ENCODE assay signal across 8 cellular contexts in genomic region chr12:26938660-26939185, GRCh38. TPM values are rescaled to one million over a fixed set of nuclear protein-coding genes. Genes with fewer than 3 reads are reported as not detected.
DNase-seq lines count a peak whose midpoint lies in the region; ATAC-seq and TF ChIP-seq lines count a peak whose summit lies in the region.

No MANE protein-coding gene starts in this region.

- no peaks in the 10 kb centered on the region for H3K27me3 ChIP-seq in HCT116 (ENCODE audit: insufficient read depth, low read length)
- no peaks in the 10 kb centered on the region for H3K27me3 ChIP-seq in iPS DF 6.9 (ENCODE audit: control insufficient read depth, insufficient read depth, low read length)
- H3K27me3 ChIP-seq in spleen (replicated peaks in 1 of 7): no peaks in the 10 kb centered on the region

- peak overlapping the region; percentile 94 for H3K4me3 Mint-ChIP-seq in activated naive CD8-positive, alpha-beta T cell treated with anti-CD3 and anti-CD28 coated beads, Interleukin-2, amount 50 U/mL, for 24 hours

- peaks cover 3 to 26% of the 10 kb centered on the region in 2 experiments for H3K4me1 ChIP-seq in HCT116 (ENCODE audit: control insufficient read depth in 1 of 2, insufficient read depth in 2 of 2, low read length in 2 of 2)
- peaks cover 1% of the 10 kb centered on the region; the same call in 1 of the 2 replicates for H3K4me1 ChIP-seq in iPS DF 6.9 (ENCODE audit: control insufficient read depth, insufficient read depth, low read length)
- peaks cover 42 to 89% (median 70%) of the 10 kb centered on the region in 6 donors for H3K4me1 ChIP-seq in spleen

- TF ChIP-seq RAD21 in HCT116 (IDR thresholded peaks at IDR 0.05; ENCODE audit: low read depth): no peak

- peak overlapping the region; percentile 10 for H2AFZ ChIP-seq in HCT116 (ENCODE audit: low read depth, low read length, poor library complexity, severe bottlenecking)

- peaks cover 14% of the 10 kb centered on the region for H3K36me3 Mint-ChIP-seq in activated naive CD8-positive, alpha-beta T cell treated with anti-CD3 and anti-CD28 coated beads, Interleukin-2, amount 50 U/mL, for 24 hours (ENCODE audit: low read depth)

- intact Hi-C loops in HCT116 (cut with micrococcal nuclease): loop anchor here (5.0 kb wide), 1 partner anchor 74 kb away; the partner anchor contains the start of gene TM7SF3
- intact Hi-C loops in spleen (cut with DNase I; ENCODE audit: low total_unique reads): loop anchor here (10.0 kb wide), 1 partner anchor 84 kb away; no protein-coding TSS in a partner anchor

- H3K4me3 ChIP-seq in HCT116 (replicated peaks in 1 of 2; ENCODE audit: low read depth in 1 of 2, low read length in 2 of 2): peak overlapping the region; percentile 71 to 98
- peak overlapping the region; percentile 87 for H3K4me3 ChIP-seq in iPS DF 6.9 (ENCODE audit: low read length)
- H3K4me3 ChIP-seq in spleen: peak overlapping the region; percentile 74 to 91 (median 82)

- H3K36me3 ChIP-seq in HCT116 (ENCODE audit: control insufficient read depth in 1 of 2, insufficient read depth in 2 of 2, low read length in 2 of 2) (peaks cover 3 to 9% of the 10 kb centered on the region in 2 experiments; a peak in 3 of 4 replicates), iPS DF 6.9 (ENCODE audit: control insufficient read depth, insufficient read depth, low read length) (no peaks in the 10 kb centered on the region), spleen (peaks cover 0 to 12% (median 0%) of the 10 kb centered on the region in 6 donors)

- no peak for TF ChIP-seq CTCF in HCT116 (IDR thresholded peaks at IDR 0.05 in 2 of 3, conservative IDR thresholded peaks at IDR 0.05 in 1 of 3; ENCODE audit: borderline replicate concordance in 1 of 3, insufficient read depth in 1 of 3, low read depth in 2 of 3, low read length in 2 of 3)
- no peak for TF ChIP-seq CTCF in spleen (IDR thresholded peaks at IDR 0.05 in 8 of 11, conservative IDR thresholded peaks at IDR 0.05 in 3 of 11)

- RAD21 ChIA-PET in HCT116 (lab: Charles Lee; ENCODE audit: low non-redundant PET in 1 of 2, low total read pairs in 2 of 2, uncharacterized antibody in 2 of 2, unreplicated experiment in 2 of 2): no interaction called here

- H3K27me3 Mint-ChIP-seq in activated naive CD8-positive, alpha-beta T cell treated with anti-CD3 and anti-CD28 coated beads, Interleukin-2, amount 50 U/mL, for 24 hours: no peaks in the 10 kb centered on the region

- ATAC-seq in GM18502 (IDR thresholded peaks at IDR 0.05; ENCODE audit: poor library complexity, unreplicated experiment) (peak; percentile 17), HCT116 (peak; percentile 37)
- peak; percentile 17 for ATAC-seq in activated naive CD8-positive, alpha-beta T cell treated with anti-CD3 and anti-CD28 coated beads, Interleukin-2, amount 50 U/mL, for 24 hours

- H3K27ac Mint-ChIP-seq in activated naive CD8-positive, alpha-beta T cell treated with anti-CD3 and anti-CD28 coated beads, Interleukin-2, amount 50 U/mL, for 24 hours: peak overlapping the region; percentile 98

- H3K4me1 Mint-ChIP-seq in activated naive CD8-positive, alpha-beta T cell treated with anti-CD3 and anti-CD28 coated beads, Interleukin-2, amount 50 U/mL, for 24 hours: peaks cover 62% of the 10 kb centered on the region

- H4K20me1 ChIP-seq in HCT116 (ENCODE audit: insufficient read depth): peaks cover 8% of the 10 kb centered on the region; the same call in 1 of the 2 replicates

- peak overlapping the region; percentile 98 for H3K9ac ChIP-seq in HCT116 (ENCODE audit: low read length)

- CTCF ChIA-PET in HCT116 (lab: Charles Lee): no interaction called here

- H3K9me2 ChIP-seq in HCT116 (ENCODE audit: insufficient read depth): no peaks in the 10 kb centered on the region

- DNase-seq in HCT116 (ENCODE audit: low read depth, low spot score): peak; percentile 3
- DNase-seq in NCI-H1105 treated with DMSO at 0.1 percent for 48 hours (lab: John Stamatoyannopoulos, UW): peak; percentile 44
- no peak for DNase-seq in activated naive CD8-positive, alpha-beta T cell treated with anti-CD3 and anti-CD28 coated beads, Interleukin-2, amount 50 U/mL, for 24 hours
- no peak for DNase-seq in iPS DF 6.9 (ENCODE audit: low read depth, low spot score)
- DNase-seq in spleen: peak; percentile 92
- no peak for DNase-seq in DMS114 treated with DMSO at 0.1 percent for 48 hours (lab: John Stamatoyannopoulos, UW; ENCODE audit: unreplicated experiment)
- no peak for DNase-seq in NCI-H2029 treated with DMSO at 0.1 percent for 48 hours (lab: John Stamatoyannopoulos, UW)

- POLR2A ChIA-PET in HCT116 (lab: Charles Lee): no interaction called here

- H3K27ac ChIP-seq in HCT116 (ENCODE audit: low read depth, low read length) (peak overlapping the region; percentile 77), iPS DF 6.9 (ENCODE audit: low read length) (no peak overlapping the region), spleen (peak overlapping the region; percentile 89 to 98 (median 96))

- TF ChIP-seq POLR2A in HCT116 (IDR thresholded peaks at IDR 0.05; ENCODE audit: borderline replicate concordance, extremely low read depth, insufficient read depth, insufficient read length) (no peak), spleen (IDR thresholded peaks at IDR 0.05) (no peak)

- H3K4me2 ChIP-seq in HCT116 (ENCODE audit: low read length): peak overlapping the region; percentile 85

- H3K9me3 ChIP-seq in HCT116 (ENCODE audit: control insufficient read depth in 1 of 2, insufficient read depth in 1 of 2, low read depth in 1 of 2, low read length in 2 of 2) (no peaks in the 10 kb centered on the region), iPS DF 6.9 (ENCODE audit: control insufficient read depth, insufficient read depth, low read length) (no peaks in the 10 kb centered on the region), spleen (no peaks in the 10 kb centered on the region)

- no CpG with 5 or more reads among the region's 32 CpGs for WGBS in iPS DF 6.9 (ENCODE audit: insufficient coverage, insufficient read length)
- WGBS in spleen, 5 donors: 0 to 1% (median 0%) methylated on average over 19 to 32 of the region's 32 CpGs

- H3K9me3 Mint-ChIP-seq in activated naive CD8-positive, alpha-beta T cell treated with anti-CD3 and anti-CD28 coated beads, Interleukin-2, amount 50 U/mL, for 24 hours: no peaks in the 10 kb centered on the region

- H3K79me2 ChIP-seq in HCT116 (ENCODE audit: insufficient read depth, low read length): peaks cover 94% of the 10 kb centered on the region

- no TSS peak for BruUV-seq in HCT116 (replicated peaks; lab: Mats Ljungman, UMichigan)

TF ChIP-seq in HCT116, 20 proteins besides CTCF, POLR2A, EP300 and RAD21:
- no peak for TF ChIP-seq FOSL1 (IDR thresholded peaks at IDR 0.05; ENCODE audit: low read depth)
- no peak for TF ChIP-seq ZBTB33 (IDR thresholded peaks at IDR 0.05; ENCODE audit: extremely low read depth, insufficient replicate concordance, low read length)
- TF ChIP-seq ZFX (IDR thresholded peaks at IDR 0.05): 0 out of 2 replicates have a peak, but pooled peaks have one; percentile 28
- TF ChIP-seq TCF7L2 (IDR thresholded peaks at IDR 0.05; ENCODE audit: borderline replicate concordance, extremely low read depth, insufficient read depth, insufficient read length): peak; percentile 6
- no peak for TF ChIP-seq MAX (IDR thresholded peaks at IDR 0.05)
- TF ChIP-seq CBX3 (IDR thresholded peaks at IDR 0.05; ENCODE audit: low read depth): peak; percentile 22; the same call in 1 of the 2 replicates
- no peak for TF ChIP-seq YY1 (IDR thresholded peaks at IDR 0.05; ENCODE audit: extremely low read depth, insufficient replicate concordance, low read depth, low read length)
- TF ChIP-seq POLR2AphosphoS5 (IDR thresholded peaks at IDR 0.05; ENCODE audit: low read depth, low read length): no peak
- no peak for TF ChIP-seq EZH2phosphoT487 (IDR thresholded peaks at IDR 0.05; ENCODE audit: borderline replicate concordance)
- TF ChIP-seq SP1 (IDR thresholded peaks at IDR 0.05; ENCODE audit: low read depth): no peak
- TF ChIP-seq EGR1 (IDR thresholded peaks at IDR 0.05; ENCODE audit: low read depth): no peak
- no peak for TF ChIP-seq SIN3A (IDR thresholded peaks at IDR 0.05; ENCODE audit: low read depth)
- TF ChIP-seq ZNF274 (IDR thresholded peaks at IDR 0.05; ENCODE audit: low read depth, low read length): no peak
- TF ChIP-seq CEBPB (IDR thresholded peaks at IDR 0.05; ENCODE audit: low read depth): no peak

RNA-seq across cellular contexts. Expression of gene FGFR1OP2, which starts 0.5 kb away (rescaled TPM):
- total RNA-seq in HCT116 (2021; ENCODE audit: unreplicated experiment) (29.6 TPM), spleen (100 to 1,000 TPM in 2 of 7 donors, 10 to 100 TPM in 5; 62.2 to 142 (median 77.2) TPM)
- polyA plus RNA-seq in HCT116 (2012): 16.3 and 18.1 TPM in 2 replicates
- polyA plus RNA-seq in spleen: 10 to 100 TPM; 27.2 to 41.8 (median 28.0) TPM

RNA-seq across cellular contexts. Expression of gene INTS13, which starts 0.9 kb away (rescaled TPM):
- 50.5 TPM for total RNA-seq in HCT116 (2021; ENCODE audit: unreplicated experiment)
- 32.3 and 32.6 TPM in 2 replicates for polyA plus RNA-seq in HCT116 (2012)
- 10 to 100 TPM; 16.4 to 30.0 (median 21.2) TPM for total RNA-seq in spleen
- polyA plus RNA-seq in spleen: 10 to 100 TPM; 27.9 to 31.1 (median 29.9) TPM

Comparison
In these comparisons a context has a peak if more than half of its experiments do, and no peak if none do; other contexts are left out.
1. DNase-seq: peak in HCT116 (single experiment), NCI-H1105 treated with DMSO at 0.1 percent for 48 hours (single experiment) and spleen (single experiment); none in activated naive CD8-positive, alpha-beta T cell treated with anti-CD3 and anti-CD28 coated beads, Interleukin-2, amount 50 U/mL, for 24 hours (single experiment), iPS DF 6.9 (single experiment), DMS114 treated with DMSO at 0.1 percent for 48 hours (single experiment) and NCI-H2029 treated with DMSO at 0.1 percent for 48 hours (single experiment).
2. Peak in every context shown above with its lines, with median percentiles within 50 percentile points of each other: ATAC-seq and H3K4me3 ChIP-seq.